ENCODE assay signal across 26 cellular contexts in the genomic region with DNA sequence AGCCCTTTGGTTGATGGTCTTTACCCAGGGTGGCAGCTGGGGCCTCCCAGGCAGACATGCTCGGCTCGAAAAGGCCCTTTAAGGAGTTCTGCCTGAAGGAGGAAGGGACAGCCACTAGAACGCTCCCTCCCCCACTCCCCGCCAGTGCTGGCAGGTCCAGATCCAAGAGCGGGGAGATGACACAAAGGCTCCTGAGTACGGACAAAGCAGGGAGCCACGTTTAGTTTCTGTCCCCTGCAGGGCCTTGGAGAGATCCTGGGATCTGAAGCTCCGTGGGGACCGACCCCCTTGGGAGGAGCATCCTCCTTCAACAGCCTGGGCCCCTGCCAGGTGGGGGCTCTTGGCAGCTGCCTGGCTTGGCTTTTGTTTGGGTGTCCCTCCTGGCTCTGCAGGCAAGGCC.
A peak's percentile ranks its signal among the peaks of the same experiment; 100 is the strongest.
DNase-seq lines count a peak whose midpoint lies in the region; ATAC-seq and TF ChIP-seq lines count a peak whose summit lies in the region.
"Had no signal": no experiment of that assay in that cellular context is flagged by ENCODE, and none has a peak within 500 bp of the region (broad histone marks: within the 10 kb centered on the region; RNA-seq: fewer than 3 reads in every experiment).

No MANE protein-coding gene starts in this region.

- H3K4me1 Mint-ChIP-seq in GM23338 = peaks cover 5% of the 10 kb centered on the region; the same call in 2 of the 3 replicates
- H3K4me1 Mint-ChIP-seq in stimulated activated effector memory CD8-positive, alpha-beta T cell treated with anti-CD3 and anti-CD28 coated beads, Interleukin-12 subunit alpha, Interleukin-12 subunit beta, amount 100 ng/mL, for 72 hours = no peaks in the 10 kb centered on the region
- no peaks in the 10 kb centered on the region for H3K4me1 Mint-ChIP-seq in activated CD4-positive, alpha-beta T cell treated with anti-CD3 and anti-CD28 coated beads, Interleukin-2, amount 10 ng/mL, durations not matched to agents 7 days and 5 days
- H3K4me1 Mint-ChIP-seq: CD4-positive, alpha-beta memory T cell had no signal

- H3K27ac ChIP-seq in GM23338 (ENCODE audit: low read depth) = no peak overlapping the region
- H3K27ac ChIP-seq: SJSA1 had no signal

- no peaks in the 10 kb centered on the region for H3F3A ChIP-seq in GM23338 (replicated peaks; ENCODE audit: low read depth)

- H2AFZ ChIP-seq in GM23338 = peak overlapping the region; percentile 85

- no peaks in the 10 kb centered on the region for H3K27me3 ChIP-seq in GM23338 (ENCODE audit: insufficient read depth)
- H3K27me3 ChIP-seq in H7 (ENCODE audit: control insufficient read depth, insufficient read depth, low read length) = no peaks in the 10 kb centered on the region
- H3K27me3 ChIP-seq: SJSA1 had no signal

- DNase-seq in GM23338 (ENCODE audit: low spot score) = peak; percentile 24
- DNase-seq in H7 = peak; percentile 68
- peak; percentile 36 for DNase-seq in iPS-NIHi11 (ENCODE audit: low spot score)
- no peak for DNase-seq in stimulated activated effector memory CD8-positive, alpha-beta T cell treated with anti-CD3 and anti-CD28 coated beads, Interleukin-12 subunit alpha, Interleukin-12 subunit beta, amount 100 ng/mL, for 72 hours (ENCODE audit: low spot score in 2 of 2)
- no peak for DNase-seq in stimulated activated CD4-positive, alpha-beta T cell treated with anti-CD3 and anti-CD28 coated beads, Interleukin-2, amount 100 ng/mL, for 24 hours
- DNase-seq in activated CD4-positive, alpha-beta T cell treated with anti-CD3 and anti-CD28 coated beads, Interleukin-2, amount 10 ng/mL, durations not matched to agents 7 days and 5 days = no peak
- DNase-seq: C1 segment of cervical spinal cord; CD4-positive, alpha-beta memory T cell; COR-L47; DMS53; EL; GDM1; Karpas-422; NCI-H1105; NCI-H1436 treated with DMSO at 0.1 percent for 48 hours; NCI-H187 treated with DMSO at 0.1 percent for 48 hours; NCI-H2107; NCI-H345; NCI-H510A treated with DMSO at 0.1 percent for 48 hours; NK-92 treated with Interleukin-12 subunit alpha and Interleukin-12 subunit beta, amount 100 ng/mL, for 24 hours; Right ventricle myocardium superior; RPMI8226 had no signal

- H3K9me2 ChIP-seq in GM23338 (ENCODE audit: insufficient read depth) = no peaks in the 10 kb centered on the region

- CTCF ChIA-PET in activated CD4-positive, alpha-beta T cell treated with anti-CD3 and anti-CD28 coated beads, Interleukin-2, amount 10 ng/mL, durations not matched to agents 7 days and 5 days (lab: Charles Lee) = no interaction called here

- TF ChIP-seq CTCF in GM23338 (conservative IDR thresholded peaks at IDR 0.05; ENCODE audit: low read depth in 2 of 2) = no peak

- no peaks in the 10 kb centered on the region for H3K9me3 Mint-ChIP-seq in GM23338
- no peaks in the 10 kb centered on the region for H3K9me3 Mint-ChIP-seq in stimulated activated effector memory CD8-positive, alpha-beta T cell treated with anti-CD3 and anti-CD28 coated beads, Interleukin-12 subunit alpha, Interleukin-12 subunit beta, amount 100 ng/mL, for 72 hours
- H3K9me3 Mint-ChIP-seq in activated CD4-positive, alpha-beta T cell treated with anti-CD3 and anti-CD28 coated beads, Interleukin-2, amount 10 ng/mL, durations not matched to agents 7 days and 5 days = no peaks in the 10 kb centered on the region
- H3K9me3 Mint-ChIP-seq: CD4-positive, alpha-beta memory T cell had no signal

- no peak overlapping the region for H3K4me3 Mint-ChIP-seq in GM23338
- H3K4me3 Mint-ChIP-seq in stimulated activated effector memory CD8-positive, alpha-beta T cell treated with anti-CD3 and anti-CD28 coated beads, Interleukin-12 subunit alpha, Interleukin-12 subunit beta, amount 100 ng/mL, for 72 hours = no peak overlapping the region
- H3K4me3 Mint-ChIP-seq in activated CD4-positive, alpha-beta T cell treated with anti-CD3 and anti-CD28 coated beads, Interleukin-2, amount 10 ng/mL, durations not matched to agents 7 days and 5 days = no peak overlapping the region
- H3K4me3 Mint-ChIP-seq: CD4-positive, alpha-beta memory T cell had no signal

- H3K4me1 ChIP-seq in GM23338 (ENCODE audit: insufficient read depth) = no peaks in the 10 kb centered on the region
- H3K4me1 ChIP-seq: SJSA1 had no signal

- H3K36me3 Mint-ChIP-seq in GM23338 (ENCODE audit: low read depth) = no peaks in the 10 kb centered on the region
- no peaks in the 10 kb centered on the region for H3K36me3 Mint-ChIP-seq in stimulated activated effector memory CD8-positive, alpha-beta T cell treated with anti-CD3 and anti-CD28 coated beads, Interleukin-12 subunit alpha, Interleukin-12 subunit beta, amount 100 ng/mL, for 72 hours
- no peaks in the 10 kb centered on the region for H3K36me3 Mint-ChIP-seq in activated CD4-positive, alpha-beta T cell treated with anti-CD3 and anti-CD28 coated beads, Interleukin-2, amount 10 ng/mL, durations not matched to agents 7 days and 5 days (ENCODE audit: low read depth)
- H3K36me3 Mint-ChIP-seq: CD4-positive, alpha-beta memory T cell had no signal

- ATAC-seq in GM23338 = peak; percentile 81
- ATAC-seq in stimulated activated effector memory CD8-positive, alpha-beta T cell treated with anti-CD3 and anti-CD28 coated beads, Interleukin-12 subunit alpha, Interleukin-12 subunit beta, amount 100 ng/mL, for 72 hours = peak; percentile 6
- no peak for ATAC-seq in GM19035 (IDR thresholded peaks at IDR 0.05; ENCODE audit: unreplicated experiment)
- ATAC-seq: GM12878, HepG2 had no signal

- POLR2A ChIA-PET in activated CD4-positive, alpha-beta T cell treated with anti-CD3 and anti-CD28 coated beads, Interleukin-2, amount 10 ng/mL, durations not matched to agents 7 days and 5 days (lab: Charles Lee) = no interaction called here

- no peak overlapping the region for H3K27ac Mint-ChIP-seq in GM23338
- no peak overlapping the region for H3K27ac Mint-ChIP-seq in stimulated activated effector memory CD8-positive, alpha-beta T cell treated with anti-CD3 and anti-CD28 coated beads, Interleukin-12 subunit alpha, Interleukin-12 subunit beta, amount 100 ng/mL, for 72 hours
- H3K27ac Mint-ChIP-seq in activated CD4-positive, alpha-beta T cell treated with anti-CD3 and anti-CD28 coated beads, Interleukin-2, amount 10 ng/mL, durations not matched to agents 7 days and 5 days = no peak overlapping the region
- H3K27ac Mint-ChIP-seq: CD4-positive, alpha-beta memory T cell had no signal

- no peak overlapping the region for H3K4me2 ChIP-seq in GM23338

- no peaks in the 10 kb centered on the region for H3K36me3 ChIP-seq in GM23338 (ENCODE audit: insufficient read depth)
- no peaks in the 10 kb centered on the region for H3K36me3 ChIP-seq in H7 (replicated peaks; ENCODE audit: control insufficient read depth, insufficient read depth, low read length)
- H3K36me3 ChIP-seq: SJSA1 had no signal

- H3K4me3 ChIP-seq in GM23338 (no peak overlapping the region), H7 (ENCODE audit: insufficient read depth, low read depth, low read length) (no peak overlapping the region)
- H3K4me3 ChIP-seq: GM12878, SJSA1 had no signal

- no peaks in the 10 kb centered on the region for H4K20me1 ChIP-seq in GM23338 (replicated peaks; ENCODE audit: insufficient read depth)

- H3K27me3 Mint-ChIP-seq in GM23338 (ENCODE audit: insufficient read depth, low read depth, poor library complexity) = peaks cover 8% of the 10 kb centered on the region
- H3K27me3 Mint-ChIP-seq in activated CD4-positive, alpha-beta T cell treated with anti-CD3 and anti-CD28 coated beads, Interleukin-2, amount 10 ng/mL, durations not matched to agents 7 days and 5 days = peaks cover 4% of the 10 kb centered on the region

- H3K79me2 ChIP-seq in GM23338 (replicated peaks; ENCODE audit: insufficient read depth) = no peaks in the 10 kb centered on the region

TF ChIP-seq in GM23338, 12 proteins besides CTCF, POLR2A, EP300 and RAD21:
- TF ChIP-seq ZNF114 (CRISPR knock-in tag; IDR thresholded peaks at IDR 0.05) = no peak
- TF ChIP-seq CREB1 (CRISPR knock-in tag; IDR thresholded peaks at IDR 0.05; ENCODE audit: low read depth) = no peak
- no peak for TF ChIP-seq JUNB (IDR thresholded peaks at IDR 0.05; ENCODE audit: unreplicated experiment)
- TF ChIP-seq EZH2phosphoT487 (IDR thresholded peaks at IDR 0.05; ENCODE audit: unreplicated experiment) = no peak
- no peak for TF ChIP-seq POLR2AphosphoS5 (IDR thresholded peaks at IDR 0.05; ENCODE audit: low read depth)
- TF ChIP-seq NANOG (IDR thresholded peaks at IDR 0.05; ENCODE audit: borderline replicate concordance) = no peak
- no peak for TF ChIP-seq STAT1 (IDR thresholded peaks at IDR 0.05; ENCODE audit: unreplicated experiment)

Comparison
In these comparisons a context has a peak if more than half of its experiments do, and no peak if none do; other contexts are left out.
1. DNase-seq: peak in GM23338 (single experiment), H7 (single experiment) and iPS-NIHi11 (single experiment); none in stimulated activated effector memory CD8-positive, alpha-beta T cell treated with anti-CD3 and anti-CD28 coated beads, Interleukin-12 subunit alpha, Interleukin-12 subunit beta, amount 100 ng/mL, for 72 hours (0 of 2), stimulated activated CD4-positive, alpha-beta T cell treated with anti-CD3 and anti-CD28 coated beads, Interleukin-2, amount 100 ng/mL, for 24 hours (0 of 2) and activated CD4-positive, alpha-beta T cell treated with anti-CD3 and anti-CD28 coated beads, Interleukin-2, amount 10 ng/mL, durations not matched to agents 7 days and 5 days (single experiment).